Comparison of ENCODE assay signal across 18 cellular contexts in genomic region chr12:21155517-21156351, GRCh38. TPM values are rescaled to one million over a fixed set of nuclear protein-coding genes. Genes with fewer than 3 reads are reported as not detected.
DNase-seq lines count a peak whose midpoint lies in the region; ATAC-seq, FAIRE-seq and TF ChIP-seq lines count a peak whose summit lies in the region.
"Had no signal": no experiment of that assay in that cellular context is flagged by ENCODE, and none has a peak within 500 bp of the region (broad histone marks: within the 10 kb centered on the region; RNA-seq: fewer than 3 reads in every experiment).

No MANE protein-coding gene starts in this region.

- H4K20me1 ChIP-seq in HepG2 (ENCODE audit: insufficient read depth, low read length): no peaks in the 10 kb centered on the region
- H4K20me1 ChIP-seq: BLaER1 had no signal

- H3K36me3 ChIP-seq in H7 (replicated peaks; ENCODE audit: control insufficient read depth, insufficient read depth, low read length) (no peaks in the 10 kb centered on the region), HepG2 (replicated peaks in 1 of 2; ENCODE audit: control insufficient read depth in 1 of 2, insufficient read depth in 2 of 2, low read length in 2 of 2) (no peaks in the 10 kb centered on the region)
- H3K36me3 ChIP-seq: BLaER1 had no signal

- TF ChIP-seq POLR2A in HepG2 (IDR thresholded peaks at IDR 0.05; ENCODE audit: insufficient read depth in 1 of 2, low read depth in 2 of 2, low read length in 2 of 2): no peak

- H3K9ac ChIP-seq in HepG2 (ENCODE audit: insufficient read depth, low read depth, low read length): no peak overlapping the region
- H3K9ac ChIP-seq: BLaER1, GM23248, KMS-11 had no signal

- H3K4me3 Mint-ChIP-seq in WTC11: no peak overlapping the region
- H3K4me3 Mint-ChIP-seq: CD14-positive monocyte; CD4-positive, alpha-beta memory T cell; H9 had no signal

- TF ChIP-seq CTCF in WTC11 (IDR thresholded peaks at IDR 0.05): no peak
- TF ChIP-seq CTCF in HepG2 (CRISPR knock-in tag; IDR thresholded peaks at IDR 0.05): no peak

- POLR2A ChIA-PET in WTC11 (lab: Charles Lee) (no interaction called here), HepG2 (lab: Yijun Ruan, JAX) (no interaction called here)

- H3K4me1 ChIP-seq in HepG2 (ENCODE audit: insufficient read depth, low read length): no peaks in the 10 kb centered on the region
- H3K4me1 ChIP-seq: BLaER1 had no signal

- no peak overlapping the region for H3K4me3 ChIP-seq in H7 (ENCODE audit: insufficient read depth, low read depth, low read length)
- H3K4me3 ChIP-seq in HepG2 (replicated peaks in 1 of 3; ENCODE audit: insufficient read depth in 1 of 3, low read depth in 2 of 3, low read length in 3 of 3): no peak overlapping the region
- H3K4me3 ChIP-seq: BLaER1, GM23248 had no signal

- FAIRE-seq in HepG2 (lab: Jason Lieb, UNC): no peak
- FAIRE-seq: GM12891, GM19239 had no signal

- H3K36me3 Mint-ChIP-seq in WTC11: no peaks in the 10 kb centered on the region
- H3K36me3 Mint-ChIP-seq: CD14-positive monocyte; CD4-positive, alpha-beta memory T cell had no signal

- CTCF ChIA-PET in WTC11 (lab: Charles Lee): interaction anchor here (0.6 kb wide), 1 partner anchor 10 kb away, joined by 3 read pairs; no protein-coding TSS in a partner anchor
- CTCF ChIA-PET in HepG2 (lab: Yijun Ruan, JAX; ENCODE audit: low intra/inter-chr PET ratio, low total read pairs): no interaction called here

- intact Hi-C loops in HepG2 (cut with micrococcal nuclease; ENCODE audit: unreplicated experiment): no loop called here

- in situ Hi-C loops in HepG2 (cut with HindIII; ENCODE audit: extremely low pct_ligation_motif_present, low pct_unique_long_range_greater_than_20kb): no loop called here

- 5% methylated on average over 3 of the region's 3 CpGs for WGBS in HepG2 (ENCODE audit: low lambda C conversion rate)

- H3K4me1 Mint-ChIP-seq in WTC11: no peaks in the 10 kb centered on the region
- H3K4me1 Mint-ChIP-seq: CD14-positive monocyte had no signal

- H3K27me3 Mint-ChIP-seq in WTC11 (ENCODE audit: low read depth): no peaks in the 10 kb centered on the region
- H3K27me3 Mint-ChIP-seq: CD4-positive, alpha-beta memory T cell had no signal

- H3K9me3 ChIP-seq in HepG2 (ENCODE audit: low read length): 0 out of 2 replicates have a peak, but pooled peaks cover 5% of the 10 kb centered on the region
- H3K9me3 ChIP-seq: BLaER1 had no signal

- ATAC-seq in WTC11 (peak; percentile 24; the same call in 1 of the 2 replicates), HepG2 (no peak), HG02798 (IDR thresholded peaks at IDR 0.05; ENCODE audit: poor library complexity, unreplicated experiment) (no peak), HG02970 (IDR thresholded peaks at IDR 0.05; ENCODE audit: low FRiP score, unreplicated experiment) (no peak)

- no peaks in the 10 kb centered on the region for H3K27me3 ChIP-seq in H7 (ENCODE audit: control insufficient read depth, insufficient read depth, low read length)
- H3K27me3 ChIP-seq in HepG2 (ENCODE audit: control insufficient read depth in 1 of 2, insufficient read depth in 2 of 2, low read length in 2 of 2): no peaks in the 10 kb centered on the region; a peak in 1 of 5 replicates
- H3K27me3 ChIP-seq: BLaER1 had no signal

- H2AFZ ChIP-seq in HepG2 (ENCODE audit: low read length): no peak overlapping the region
- H2AFZ ChIP-seq: GM23248 had no signal

- BruUV-seq in HepG2 (replicated peaks; lab: Mats Ljungman, UMichigan): no TSS peak

- no peaks in the 10 kb centered on the region for H3K79me2 ChIP-seq in HepG2 (ENCODE audit: insufficient read depth, low read length)

- TF ChIP-seq EP300 in HepG2 (IDR thresholded peaks at IDR 0.05; ENCODE audit: low read depth in 2 of 2, low read length in 2 of 2) (no peak), HepG2 (CRISPR knock-in tag; IDR thresholded peaks at IDR 0.05; ENCODE audit: borderline replicate concordance) (no peak)

- H3K9me3 Mint-ChIP-seq in WTC11: peaks cover 12% of the 10 kb centered on the region

- TF ChIP-seq RAD21 in HepG2 (CRISPR knock-in tag; IDR thresholded peaks at IDR 0.05): no peak

- H3K4me2 ChIP-seq in HepG2 (ENCODE audit: low read depth, low read length): no peak overlapping the region
- H3K4me2 ChIP-seq: BLaER1, KMS-11 had no signal

- peak; percentile 4 for DNase-seq in H7
- no peak for DNase-seq in WTC11 (ENCODE audit: low spot score)
- DNase-seq in HepG2 (ENCODE audit: low spot score): no peak
- DNase-seq in AML-193 (lab: John Stamatoyannopoulos, UW): no peak
- DNase-seq in occipital lobe (lab: John Stamatoyannopoulos, UW): no peak
- DNase-seq: CD4-positive, alpha-beta memory T cell; DND-41; EL; GM23248; H9 had no signal

- no peak overlapping the region for H3K27ac Mint-ChIP-seq in WTC11
- H3K27ac Mint-ChIP-seq: CD14-positive monocyte; CD4-positive, alpha-beta memory T cell had no signal

- no peak overlapping the region for H3K27ac ChIP-seq in HepG2 (ENCODE audit: extremely low read length, insufficient read depth, low read length)
- H3K27ac ChIP-seq: BLaER1, GM23248, KMS-11 had no signal

TF ChIP-seq in WTC11, 78 proteins besides CTCF, POLR2A, EP300 and RAD21 (continues in another document):
- TF ChIP-seq JUN (CRISPR knock-in tag; IDR thresholded peaks at IDR 0.05): no peak

TF ChIP-seq in HepG2, 621 proteins besides CTCF, POLR2A, EP300 and RAD21:
- TF ChIP-seq ETV5 (CRISPR knock-in tag; IDR thresholded peaks at IDR 0.05; ENCODE audit: borderline replicate concordance) (no peak), CREB1 (IDR thresholded peaks at IDR 0.05) (peak; percentile 54), CREB1 (CRISPR knock-in tag; IDR thresholded peaks at IDR 0.05) (no peak)

RNA-seq across cellular contexts. Expression of gene SLCO1B1, which starts 24.7 kb away (rescaled TPM):
- total RNA-seq in H7 (2014; rRNA removed; shearing (Covaris generic)): 0.04 TPM in 1 of 2 replicates, not detected in the other
- 0.25 to 0.52 TPM (median 0.37 TPM) in 3 replicates for total RNA-seq in WTC11 (2021)
- total RNA-seq in HepG2 (2016; rRNA removed; fragmentation: Illumina TruSeq; extraction: Trizol): not detected in 2 replicates
- not detected in 2 replicates for total RNA-seq in HepG2 (2016; cell fraction: cytosol; rRNA removed; fragmentation: Illumina TruSeq; extraction: Trizol; ENCODE audit: low read depth)
- total RNA-seq in HepG2 (2016; cell fraction: insoluble cytoplasmic fraction; rRNA removed; fragmentation: Illumina TruSeq; extraction: Trizol): not detected in 2 replicates
- total RNA-seq in HepG2 (2016; cell fraction: membrane; rRNA removed; fragmentation: Illumina TruSeq; extraction: Trizol): not detected in 2 replicates
- total RNA-seq in HepG2 (2016; cell fraction: nucleus; rRNA removed; fragmentation: Illumina TruSeq; extraction: Trizol): not detected in 2 replicates
- not detected in 2 replicates for polyA plus RNA-seq in HepG2 (2011; rRNA removed)
- polyA plus RNA-seq in HepG2 (2011; cell fraction: cytosol; rRNA removed): not detected in 2 replicates
- polyA plus RNA-seq in HepG2 (2011; cell fraction: nucleus; rRNA removed): not detected in 2 replicates
- polyA plus RNA-seq in HepG2 (2012): not detected in 2 replicates
- polyA plus RNA-seq in HepG2 (2016; cell fraction: cytosol; fragmentation: Illumina TruSeq; extraction: Trizol; ENCODE audit: low read depth): not detected in 2 replicates
- not detected in 2 replicates for polyA plus RNA-seq in HepG2 (2016; cell fraction: insoluble cytoplasmic fraction; fragmentation: Illumina TruSeq; extraction: Trizol; ENCODE audit: low read depth)
- not detected in 2 replicates for polyA plus RNA-seq in HepG2 (2016; cell fraction: membrane; fragmentation: Illumina TruSeq; extraction: Trizol; ENCODE audit: low read depth)
- not detected in 2 replicates for polyA plus RNA-seq in HepG2 (2016; cell fraction: nucleus; fragmentation: Illumina TruSeq; extraction: Trizol; ENCODE audit: insufficient read depth, low read depth)
- polyA minus RNA-seq in HepG2 (2011; rRNA and poly(A)+ RNA removed; ENCODE audit: low replicate concordance): 0.09 TPM in 1 of 2 replicates, not detected in the other
- not detected in 2 replicates for polyA minus RNA-seq in HepG2 (2011; cell fraction: cytosol; rRNA and poly(A)+ RNA removed)
- polyA minus RNA-seq in HepG2 (2011; cell fraction: nucleus; rRNA and poly(A)+ RNA removed): 0.25 TPM in 1 of 2 replicates, not detected in the other
- 0.16 TPM for total RNA-seq in occipital lobe
- total RNA-seq: CD4-positive, alpha-beta memory T cell; GM23248; LHCN-M2 had no signal
- polyA plus RNA-seq: CD14-positive monocyte; CD4-positive, alpha-beta memory T cell; GM23248 had no signal
